17 cellular contexts compared by ENCODE assay signal in the genomic region with DNA sequence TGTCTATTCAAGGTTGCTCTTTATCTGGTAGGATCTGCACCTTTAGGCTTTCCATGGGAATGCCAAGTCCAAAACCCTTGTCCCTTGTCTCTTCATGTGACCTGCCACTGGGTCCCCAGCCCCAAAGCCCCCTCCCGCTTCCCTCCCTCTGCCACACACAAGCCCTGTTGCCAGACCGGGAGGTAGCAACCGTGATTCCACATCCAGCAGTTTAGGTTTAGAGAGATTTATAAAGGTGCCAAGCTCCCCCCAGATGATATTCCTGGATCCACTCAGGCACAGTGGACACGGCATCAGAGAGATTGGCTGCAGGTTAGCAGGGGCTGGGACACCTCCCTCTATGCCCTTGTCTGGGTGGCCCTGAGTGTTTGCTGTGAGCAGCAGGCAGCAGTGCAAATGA.
DNase-seq lines count a peak whose midpoint lies in the region; ATAC-seq, FAIRE-seq and TF ChIP-seq lines count a peak whose summit lies in the region.
"Had no signal": no experiment of that assay in that cellular context is flagged by ENCODE, and none has a peak within 500 bp of the region (broad histone marks: within the 10 kb centered on the region; RNA-seq: fewer than 3 reads in every experiment).

No MANE protein-coding gene starts in this region.

- H3F3A ChIP-seq in Loucy (ENCODE audit: low read depth) = no peaks in the 10 kb centered on the region

- H2BK15ac ChIP-seq in H1 (ENCODE audit: low read length) = no peak overlapping the region

- H4K91ac ChIP-seq in H1 (replicated peaks; ENCODE audit: insufficient read length, low read length) = no peak overlapping the region

- no peak overlapping the region for H3K18ac ChIP-seq in H1 (ENCODE audit: extremely low read depth, low read length)

- no peak overlapping the region; the same call in 1 of the 2 replicates for H2AFZ ChIP-seq in DND-41 (ENCODE audit: low read depth, low read length)
- no peak overlapping the region for H2AFZ ChIP-seq in Loucy (ENCODE audit: low read length)
- H2AFZ ChIP-seq in H1 (ENCODE audit: low read length) = peak overlapping the region; percentile 76; the same call in 1 of the 2 replicates
- H2AFZ ChIP-seq in osteoblast (ENCODE audit: low read length) = peak overlapping the region; percentile 83

- no peaks in the 10 kb centered on the region for H3K9me3 ChIP-seq in DND-41 (ENCODE audit: insufficient read depth, low read length, severe bottlenecking)
- no peaks in the 10 kb centered on the region for H3K9me3 ChIP-seq in Loucy (ENCODE audit: insufficient read depth, low read depth, low read length)
- no peaks in the 10 kb centered on the region for H3K9me3 ChIP-seq in H1 (ENCODE audit: insufficient read depth in 2 of 2, low read depth in 1 of 2, low read length in 1 of 2)
- no peaks in the 10 kb centered on the region for H3K9me3 ChIP-seq in osteoblast (ENCODE audit: low read depth, low read length)
- H3K9me3 ChIP-seq: pancreas, thyroid gland had no signal

- no peaks in the 10 kb centered on the region for H3K36me3 ChIP-seq in DND-41 (ENCODE audit: insufficient read depth, low read length)
- no peaks in the 10 kb centered on the region for H3K36me3 ChIP-seq in Loucy (ENCODE audit: insufficient read depth, low read length)
- H3K36me3 ChIP-seq in H1 (ENCODE audit: control insufficient read depth in 2 of 4, insufficient read depth in 4 of 4, low read length in 3 of 4) = no peaks in the 10 kb centered on the region
- no peaks in the 10 kb centered on the region for H3K36me3 ChIP-seq in osteoblast (ENCODE audit: insufficient read depth, low read length)
- H3K36me3 ChIP-seq: cardiac muscle cell, pancreas, thyroid gland had no signal

- H3K9ac ChIP-seq in DND-41 (ENCODE audit: low read depth, low read length) = peak overlapping the region; percentile 21; the same call in 1 of the 2 replicates
- H3K9ac ChIP-seq in Loucy (ENCODE audit: low read depth, low read length, poor library complexity, severe bottlenecking) = no peak overlapping the region
- no peak overlapping the region for H3K9ac ChIP-seq in H1 (replicated peaks in 1 of 4; ENCODE audit: extremely low read depth in 1 of 4, low read depth in 3 of 4, low read length in 3 of 4)
- H3K9ac ChIP-seq: KMS-11 had no signal

- no peak overlapping the region for H2BK20ac ChIP-seq in H1 (ENCODE audit: low read length)

- no peaks in the 10 kb centered on the region for H3K27me3 ChIP-seq in DND-41 (ENCODE audit: insufficient read depth, low read length, poor library complexity)
- H3K27me3 ChIP-seq in Loucy (ENCODE audit: insufficient read depth, low read length, poor library complexity, severe bottlenecking) = no peaks in the 10 kb centered on the region
- H3K27me3 ChIP-seq in H1 (replicated peaks in 1 of 4; ENCODE audit: control insufficient read depth in 3 of 4, extremely low read depth in 1 of 4, insufficient read depth in 3 of 4, low read length in 3 of 4) = no peaks in the 10 kb centered on the region
- no peaks in the 10 kb centered on the region for H3K27me3 ChIP-seq in osteoblast (ENCODE audit: insufficient read depth, low read length)
- H3K27me3 ChIP-seq: cardiac muscle cell, pancreas, thyroid gland had no signal

- no peak for TF ChIP-seq POLR2A in H1 (IDR thresholded peaks at IDR 0.05; ENCODE audit: control extremely low read depth in 1 of 2, low read depth in 2 of 2, low read length in 2 of 2)

- no peak for TF ChIP-seq RAD21 in H1 (IDR thresholded peaks at IDR 0.05 in 1 of 2, conservative IDR thresholded peaks at IDR 0.05 in 1 of 2; ENCODE audit: low read depth in 2 of 2, low read length in 2 of 2)

- no peak overlapping the region for H4K5ac ChIP-seq in H1 (ENCODE audit: insufficient read length, low read depth, low read length)

- H3K27ac ChIP-seq in DND-41 (ENCODE audit: low read length) (peak overlapping the region; percentile 82), H1 (ENCODE audit: low read depth, low read length) (no peak overlapping the region), osteoblast (ENCODE audit: low read depth, low read length) (peak overlapping the region; percentile 64)
- H3K27ac ChIP-seq: cardiac muscle cell, KMS-11, pancreas, SK-N-MC, thyroid gland had no signal

- intact Hi-C loops in left colon (cut with DNase I, micrococcal nuclease) = no loop called here

- ATAC-seq in DND-41 (ENCODE audit: insufficient read depth, low read depth) (peak; percentile 23), left colon (no peak)
- ATAC-seq: pancreas had no signal

- H3K4me1 ChIP-seq in DND-41 (ENCODE audit: insufficient read depth, low read length) (peaks cover 26% of the 10 kb centered on the region), Loucy (ENCODE audit: insufficient read depth, low read length, poor library complexity, severe bottlenecking) (peaks cover 15% of the 10 kb centered on the region), H1 (replicated peaks in 1 of 4; ENCODE audit: control insufficient read depth in 3 of 4, insufficient read depth in 4 of 4, low read length in 3 of 4) (peaks cover 0 to 12% (median 10%) of the 10 kb centered on the region in 4 experiments; a peak in 5 of 7 replicates), osteoblast (ENCODE audit: insufficient read depth, low read length) (peaks cover 18% of the 10 kb centered on the region)
- H3K4me1 ChIP-seq: pancreas, thyroid gland had no signal

- H3K23me2 ChIP-seq in H1 (ENCODE audit: low read depth, low read length) = no peaks in the 10 kb centered on the region; the same call in 1 of the 2 replicates

- CTCF ChIA-PET in H1 (lab: Charles Lee; ENCODE audit: partially characterized antibody) = interaction anchor here (1.2 to 4.7 kb wide), 4 partner anchors 12 to 76 kb away, joined by 3 to 19 read pairs (median 4); no protein-coding TSS in a partner anchor

- 65% methylated on average over 4 of the region's 4 CpGs; no CpG with 5 or more reads in 1 of the 2 experiments for WGBS in H1 (ENCODE audit: extremely low coverage in 1 of 2, insufficient coverage in 1 of 2, insufficient read length in 1 of 2, insufficient replicate concordance in 2 of 2, low coverage in 1 of 2, low lambda C conversion rate in 2 of 2, missing lambda C conversion rate in 1 of 2), 2 experiments

- H2BK12ac ChIP-seq in H1 (ENCODE audit: low read depth, low read length) = no peak overlapping the region

- DNase-seq in DND-41 (peak; percentile 13), H1 (ENCODE audit: low read depth in 1 of 2, low spot score in 2 of 2) (no peak), osteoblast (ENCODE audit: insufficient read length, low spot score, missing footprints) (peak; percentile 44), left colon (no peak), NCI-H748 (lab: John Stamatoyannopoulos, UW; ENCODE audit: unreplicated experiment) (no peak), cerebellar cortex (ENCODE audit: low spot score) (no peak)
- DNase-seq: activated naive CD4-positive, alpha-beta T cell; amygdala; GF-D8; NCI-H187; NCI-H526 treated with DMSO at 0.1 percent for 48 hours; pancreas; thyroid gland had no signal

- H2AK5ac ChIP-seq in H1 (ENCODE audit: low read depth, low read length) = no peak overlapping the region

- no peak for FAIRE-seq in H1 (lab: Jason Lieb, UNC)
- FAIRE-seq: pancreas had no signal

- H3K14ac ChIP-seq in H1 (ENCODE audit: insufficient read length) = no peak overlapping the region

- TF ChIP-seq CTCF in DND-41 (IDR thresholded peaks at IDR 0.05; ENCODE audit: borderline replicate concordance, extremely low read depth, low read length, poor library complexity, severe bottlenecking) (no peak), Loucy (conservative IDR thresholded peaks at IDR 0.05; ENCODE audit: low read length) (no peak), H1 (IDR thresholded peaks at IDR 0.05; ENCODE audit: control extremely low read depth in 1 of 3, insufficient read depth in 1 of 3, low read depth in 1 of 3, low read length in 3 of 3) (no peak), osteoblast (IDR thresholded peaks at IDR 0.05; ENCODE audit: extremely low read depth, low read depth, low read length) (no peak)

- H3K79me1 ChIP-seq in H1 (ENCODE audit: low read depth, low read length) = no peaks in the 10 kb centered on the region

- H3K23ac ChIP-seq in H1 (ENCODE audit: insufficient read length) = no peak overlapping the region

- no peak overlapping the region for H2BK5ac ChIP-seq in H1 (ENCODE audit: low read depth, low read length)

- POLR2A ChIA-PET in H1 (lab: Charles Lee; ENCODE audit: partially characterized antibody) = no interaction called here

- H3K4me2 ChIP-seq in DND-41 (ENCODE audit: insufficient read depth, low read length) (peak overlapping the region; percentile 58; the same call in 1 of the 2 replicates), Loucy (ENCODE audit: low read depth, low read length, poor library complexity, severe bottlenecking) (peak overlapping the region; percentile 65), H1 (ENCODE audit: insufficient read depth in 1 of 2, low read depth in 2 of 2, low read length in 2 of 2) (no peak overlapping the region), osteoblast (ENCODE audit: insufficient read depth, low read length) (no peak overlapping the region)
- H3K4me2 ChIP-seq: KMS-11 had no signal

- no peak overlapping the region for H2BK120ac ChIP-seq in H1 (replicated peaks; ENCODE audit: low read depth, low read length)

- TF ChIP-seq EP300 in H1 (IDR thresholded peaks at IDR 0.05; ENCODE audit: borderline replicate concordance in 1 of 2, low read depth in 2 of 2, low read length in 2 of 2) = no peak

- H3K9me2 ChIP-seq in Loucy (replicated peaks; ENCODE audit: low read depth, low read length) = no peaks in the 10 kb centered on the region

- H3K79me2 ChIP-seq in DND-41 (ENCODE audit: insufficient read depth, low read length) (no peaks in the 10 kb centered on the region), Loucy (ENCODE audit: insufficient read depth, low read length) (no peaks in the 10 kb centered on the region), H1 (ENCODE audit: control insufficient read depth in 1 of 2, insufficient read depth in 2 of 2, low read length in 2 of 2) (no peaks in the 10 kb centered on the region), osteoblast (ENCODE audit: insufficient read depth, low read length) (no peaks in the 10 kb centered on the region)

- H3K4ac ChIP-seq in H1 (replicated peaks; ENCODE audit: insufficient read length, low read depth, low read length) = no peak overlapping the region

- H4K8ac ChIP-seq in H1 (ENCODE audit: extremely low read depth, insufficient read depth, low read length) = no peak overlapping the region

- H3K4me3 ChIP-seq in DND-41 (ENCODE audit: low read depth in 1 of 2, low read length in 2 of 2) (no peak overlapping the region), Loucy (ENCODE audit: low read length, poor library complexity, severe bottlenecking) (no peak overlapping the region), H1 (ENCODE audit: extremely low read depth in 1 of 4, insufficient read depth in 2 of 4, low read depth in 3 of 4, low read length in 4 of 4) (no peak overlapping the region), osteoblast (ENCODE audit: insufficient read depth, low read length) (no peak overlapping the region)
- H3K4me3 ChIP-seq: cardiac muscle cell, pancreas, SK-N-MC, thyroid gland had no signal

- H3K56ac ChIP-seq in H1 (replicated peaks; ENCODE audit: insufficient read length, low read depth, low read length) = no peak overlapping the region

- no peaks in the 10 kb centered on the region for H4K20me1 ChIP-seq in DND-41 (ENCODE audit: insufficient read depth, low read length)
- H4K20me1 ChIP-seq in Loucy (ENCODE audit: insufficient read depth, low read length, poor library complexity, severe bottlenecking) = no peaks in the 10 kb centered on the region
- no peaks in the 10 kb centered on the region for H4K20me1 ChIP-seq in H1 (replicated peaks in 1 of 2; ENCODE audit: control insufficient read depth in 1 of 2, insufficient read depth in 2 of 2, low read length in 2 of 2)
- no peaks in the 10 kb centered on the region for H4K20me1 ChIP-seq in osteoblast (ENCODE audit: insufficient read depth, low read length)

Comparison
In these comparisons a context has a peak if more than half of its experiments do, and no peak if none do; other contexts are left out.
1. DNase-seq: peak in DND-41 (single experiment) and osteoblast (single experiment); none in H1 (0 of 2), left colon (0 of 2), NCI-H748 (single experiment) and cerebellar cortex (single experiment).
2. H2AFZ ChIP-seq: peak in H1 (single experiment) and osteoblast (single experiment); none in DND-41 (single experiment) and Loucy (single experiment).
3. H3K4me2 ChIP-seq: peak in DND-41 (single experiment) and Loucy (single experiment); none in H1 (0 of 2) and osteoblast (single experiment).